16 cellular contexts compared by ENCODE assay signal in genomic region chr16:80594756-80595155, GRCh38. TPM values are rescaled to one million over a fixed set of nuclear protein-coding genes. Genes with fewer than 3 reads are reported as not detected.
"Had no signal": no experiment of that assay in that cellular context is flagged by ENCODE, and none has a peak within 500 bp of the region (broad histone marks: within the 10 kb centered on the region; RNA-seq: fewer than 3 reads in every experiment).

No MANE protein-coding gene starts in this region.

- H3K4me3 Mint-ChIP-seq: activated naive CD4-positive, alpha-beta T cell treated with anti-CD3 and anti-CD28 coated beads, Interleukin-2, amount 10 ng/mL, durations not matched to agents 7 days and 5 days; dendritic cell treated with granulocyte-macrophage colony-stimulating factor and Interleukin-4, amounts not matched to agents 40 ng/mL and 50 ng/mL, for 4 days; natural killer cell; stimulated activated memory B cell treated with anti-CD40 and anti-IgM and Interleukin-4, amounts not matched to agents 10 μg/mL and 1 μg/mL and 100 μg/mL, for 72 hours had no signal

- H3K4me3 ChIP-seq: ascending aorta, breast epithelium had no signal

- DNase-seq: activated CD4-positive, alpha-beta T cell treated with anti-CD3 and anti-CD28 coated beads, Interleukin-2, amount 50 U/mL, for 4 hours; activated CD4-positive, CD25-positive, alpha-beta regulatory T cell treated with anti-CD3 and anti-CD28 coated beads, Interleukin-2, amount 50 U/mL, for 72 hours; activated naive CD4-positive, alpha-beta T cell treated with anti-CD3 and anti-CD28 coated beads, Interleukin-2, amount 10 ng/mL, durations not matched to agents 7 days and 5 days; activated T-cell treated with anti-CD3 and anti-CD28 coated beads, Interleukin-2, amount 50 U/mL, for 1 hour; effector memory CD4-positive, alpha-beta T cell; glutamatergic neuron; mesenchymal stem cell; natural killer cell; stimulated activated CD4-positive, alpha-beta T cell treated with anti-CD3 and anti-CD28 coated beads, Interleukin-2, amount 100 ng/mL, for 48 hours; T-helper 9 cell had no signal

- H3K27ac Mint-ChIP-seq: activated naive CD4-positive, alpha-beta T cell treated with anti-CD3 and anti-CD28 coated beads, Interleukin-2, amount 10 ng/mL, durations not matched to agents 7 days and 5 days; activated T-helper 2 cell treated with anti-CD3 and anti-CD28 coated beads, Interferon-gamma antibody, Interleukin-2, Interleukin-4, amounts not matched to agents 10 μg/mL and 5 μg/mL and 100 μg/mL, durations not matched to agents 14 hours and 24 hours and 36 hours; dendritic cell treated with granulocyte-macrophage colony-stimulating factor and Interleukin-4, amounts not matched to agents 40 ng/mL and 50 ng/mL, for 4 days; natural killer cell; stimulated activated memory B cell treated with anti-CD40 and anti-IgM and Interleukin-4, amounts not matched to agents 10 μg/mL and 1 μg/mL and 100 μg/mL, for 72 hours had no signal

- H3K27me3 Mint-ChIP-seq: stimulated activated memory B cell treated with anti-CD40 and anti-IgM and Interleukin-4, amounts not matched to agents 10 μg/mL and 1 μg/mL and 100 μg/mL, for 72 hours had no signal

- H3K36me3 Mint-ChIP-seq: natural killer cell had no signal

RNA-seq across cellular contexts. Expression of gene DYNLRB2, which starts 54.0 kb away (rescaled TPM):
- total RNA-seq: activated T-helper 2 cell treated with anti-CD3 and anti-CD28 coated beads, Interferon-gamma antibody, Interleukin-2, Interleukin-4, amounts not matched to agents 10 μg/mL and 5 μg/mL and 100 μg/mL, durations not matched to agents 14 hours and 24 hours and 36 hours; ascending aorta; liver; natural killer cell had no signal
